ENCODE assay signal across 8 cellular contexts in the genomic region with DNA sequence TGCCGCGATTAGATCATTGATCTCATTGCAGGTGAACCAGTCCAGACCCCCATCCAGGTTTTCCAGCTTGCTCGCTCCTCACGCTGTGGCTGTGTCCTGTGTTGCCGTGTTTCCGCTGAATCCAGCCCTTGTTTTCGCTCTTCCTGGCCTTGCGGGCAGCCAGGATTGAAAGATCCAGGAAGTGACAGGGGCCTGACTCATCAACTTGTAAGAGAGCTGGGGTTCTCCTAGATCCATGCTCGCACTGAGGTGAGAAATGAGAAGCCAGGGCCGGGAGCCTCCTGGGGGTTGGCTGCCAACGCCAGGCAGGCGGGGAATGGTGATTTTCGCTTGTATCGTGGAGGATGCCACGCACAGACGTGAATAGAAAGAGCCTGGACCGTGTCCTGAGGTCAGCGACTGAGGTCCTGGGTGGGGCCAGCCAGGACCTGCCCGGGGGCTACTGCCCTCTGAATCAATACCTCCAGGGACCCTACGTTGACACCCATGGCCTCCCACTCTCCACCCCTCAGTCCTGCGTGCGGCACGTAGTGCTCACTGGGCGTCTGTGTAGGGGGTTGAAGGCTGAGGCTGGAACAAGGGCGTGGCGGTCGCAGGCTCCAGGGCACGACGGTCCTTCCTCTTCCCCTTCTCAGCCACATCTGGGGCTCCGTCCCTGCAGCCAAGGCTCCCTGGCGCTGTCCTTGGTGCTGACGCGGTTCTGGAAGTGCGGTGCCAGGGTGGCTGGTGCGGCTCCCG. TPM values are rescaled to one million over a fixed set of nuclear protein-coding genes. Genes with fewer than 3 reads are reported as not detected.
DNase-seq lines count a peak whose midpoint lies in the region; ATAC-seq and TF ChIP-seq lines count a peak whose summit lies in the region.

No MANE protein-coding gene starts in this region.

- intact Hi-C loops in lower leg skin (cut with DNase I; ENCODE audit: low total_unique reads), result no loop called here

- H3K4me3 ChIP-seq in H7 (ENCODE audit: insufficient read depth, low read depth, low read length), result peak overlapping the region; percentile 81
- H3K4me3 ChIP-seq in effector memory CD4-positive, alpha-beta T cell (ENCODE audit: insufficient read depth, low read depth, low read length, poor library complexity, severe bottlenecking), result no peak overlapping the region
- no peak overlapping the region for H3K4me3 ChIP-seq in lower leg skin (ENCODE audit: low read depth, poor library complexity, severe bottlenecking)

- WGBS in lower leg skin, 2 donors, result 4 to 5% methylated on average over 26 to 36 of the region's 36 CpGs

- DNase-seq in ACHN (peak; percentile 98), H7 (peak; percentile 91), NCI-H446 treated with DMSO at 0.1 percent for 48 hours (lab: John Stamatoyannopoulos, UW) (peak; percentile 95), lower leg skin (ENCODE audit: low spot score in 2 of 2) (peak; percentile 80 to 92)
- peak; percentile 46 for DNase-seq in activated CD4-positive, alpha-beta T cell treated with anti-CD3 and anti-CD28 coated beads, Interleukin-2, amount 50 U/mL, for 1 hour
- DNase-seq in effector memory CD4-positive, alpha-beta T cell, result peak in 2 of 3 donors; percentile 8 to 11
- peak; percentile 64 for DNase-seq in stimulated activated CD4-positive, alpha-beta T cell treated with anti-CD3 and anti-CD28 coated beads, Interleukin-4, amount 100 ng/mL, for 24 hours

- peaks cover 7% of the 10 kb centered on the region for H3K4me1 ChIP-seq in effector memory CD4-positive, alpha-beta T cell (ENCODE audit: control insufficient read depth, insufficient read depth, low read length, poor library complexity, severe bottlenecking)

- in situ Hi-C loops in ACHN (cut with HindIII; ENCODE audit: low pct_ligation_motif_present, low pct_unique_long_range_greater_than_20kb, low sequenced_read_pairs), result no loop called here

- no peaks in the 10 kb centered on the region for H3K36me3 ChIP-seq in H7 (replicated peaks; ENCODE audit: control insufficient read depth, insufficient read depth, low read length)
- no peaks in the 10 kb centered on the region for H3K36me3 ChIP-seq in effector memory CD4-positive, alpha-beta T cell (ENCODE audit: control insufficient read depth, insufficient read depth, low read length)

- TF ChIP-seq CTCF in lower leg skin (IDR thresholded peaks at IDR 0.05), result no peak

- no peak for ATAC-seq in GM19324 (IDR thresholded peaks at IDR 0.05; ENCODE audit: low FRiP score, unreplicated experiment)

- no peak overlapping the region for H3K27ac ChIP-seq in effector memory CD4-positive, alpha-beta T cell (ENCODE audit: insufficient read depth, low read length, poor library complexity, severe bottlenecking)

- H3K27me3 ChIP-seq in H7 (ENCODE audit: control insufficient read depth, insufficient read depth, low read length), result no peaks in the 10 kb centered on the region
- no peaks in the 10 kb centered on the region for H3K27me3 ChIP-seq in effector memory CD4-positive, alpha-beta T cell (replicated peaks; ENCODE audit: control insufficient read depth, insufficient read depth, low read length, poor library complexity, severe bottlenecking)

- peaks cover 4% of the 10 kb centered on the region for H3K9me3 ChIP-seq in effector memory CD4-positive, alpha-beta T cell (ENCODE audit: control insufficient read depth, low read length)

- no peak for TF ChIP-seq POLR2A in lower leg skin (IDR thresholded peaks at IDR 0.05)

RNA-seq across cellular contexts. Expression of gene PTPRH, which starts 7.3 kb away (rescaled TPM):
- 0.41 and 2.3 TPM in 2 replicates for total RNA-seq in H7 (2014; rRNA removed; shearing (Covaris generic))
- 1 to 10 TPM in 1 of 4 donors, under 1 TPM in 3; 0.22 to 1.3 (median 0.52) TPM for total RNA-seq in lower leg skin

RNA-seq across cellular contexts. Expression of gene TMEM86B, which starts 11.9 kb away (rescaled TPM):
- 1.2 and 1.7 TPM in 2 replicates for total RNA-seq in H7 (2014; rRNA removed; shearing (Covaris generic))
- total RNA-seq in lower leg skin, result 1 to 10 TPM; 1.1 to 2.4 (median 1.6) TPM

RNA-seq across cellular contexts. Expression of gene SYT5, which starts 36.5 kb away (rescaled TPM):
- total RNA-seq in H7 (2014; rRNA removed; shearing (Covaris generic)), result 0.26 and 0.31 TPM in 2 replicates
- under 1 TPM in 3 of 4 donors, not detected in 1; 0.10 to 0.65 (median 0.26) TPM for total RNA-seq in lower leg skin

RNA-seq across cellular contexts. Expression of gene PPP6R1, which starts 42.2 kb away (rescaled TPM):
- total RNA-seq in H7 (2014; rRNA removed; shearing (Covaris generic)), result 51.7 and 53.1 TPM in 2 replicates
- 10 to 100 TPM; 29.4 to 47.9 (median 37.5) TPM for total RNA-seq in lower leg skin

RNA-seq across cellular contexts. Expression of gene DNAAF3, which starts 50.2 kb away (rescaled TPM):
- 0.15 and 2.2 TPM in 2 replicates for total RNA-seq in H7 (2014; rRNA removed; shearing (Covaris generic))
- 10 to 100 TPM in 1 of 4 donors, 1 to 10 TPM in 1, under 1 TPM in 2; 0.71 to 10.3 (median 0.99) TPM for total RNA-seq in lower leg skin

Comparison
In these comparisons a context has a peak if more than half of its experiments do, and no peak if none do; other contexts are left out.
1. DNase-seq: peak in every context shown above with its lines; median percentile 98 in ACHN; 95 in NCI-H446 treated with DMSO at 0.1 percent for 48 hours; 91 in H7; 86 in lower leg skin; 64 in stimulated activated CD4-positive, alpha-beta T cell treated with anti-CD3 and anti-CD28 coated beads, Interleukin-4, amount 100 ng/mL, for 24 hours; 46 in activated CD4-positive, alpha-beta T cell treated with anti-CD3 and anti-CD28 coated beads, Interleukin-2, amount 50 U/mL, for 1 hour; 10 in effector memory CD4-positive, alpha-beta T cell.